15 cellular contexts compared by ENCODE assay signal in genomic region chr6:54428437-54428836, GRCh38.
A peak's percentile ranks its signal among the peaks of the same experiment; 100 is the strongest.
DNase-seq lines count a peak whose midpoint lies in the region; ATAC-seq and TF ChIP-seq lines count a peak whose summit lies in the region.
"Had no signal": no experiment of that assay in that cellular context is flagged by ENCODE, and none has a peak within 500 bp of the region (broad histone marks: within the 10 kb centered on the region; RNA-seq: fewer than 3 reads in every experiment).

No MANE protein-coding gene starts in this region.

- H3K27me3 ChIP-seq in esophagus muscularis mucosa = no peaks in the 10 kb centered on the region
- H3K27me3 ChIP-seq: heart left ventricle had no signal

- peak; percentile 74 for ATAC-seq in GM18519 (IDR thresholded peaks at IDR 0.05; ENCODE audit: low FRiP score, unreplicated experiment)
- ATAC-seq in GM21447 (IDR thresholded peaks at IDR 0.05; ENCODE audit: unreplicated experiment) = peak; percentile 81
- ATAC-seq in HG03039 (IDR thresholded peaks at IDR 0.05; ENCODE audit: unreplicated experiment) = peak; percentile 88
- no peak for ATAC-seq in WTC11
- ATAC-seq in activated T-cell treated with anti-CD3 and anti-CD28 coated beads, Interleukin-2, amount 50 U/mL, for 4 hours = no peak
- ATAC-seq: heart left ventricle, mucosa of descending colon had no signal

- CTCF ChIA-PET in WTC11 (lab: Charles Lee) = no interaction called here

- TF ChIP-seq CTCF in WTC11 (IDR thresholded peaks at IDR 0.05) (no peak), esophagus muscularis mucosa (IDR thresholded peaks at IDR 0.05) (no peak)

- no peaks in the 10 kb centered on the region for H3K9me3 ChIP-seq in esophagus muscularis mucosa
- H3K9me3 ChIP-seq: heart left ventricle, mucosa of descending colon had no signal

- DNase-seq in WTC11 (ENCODE audit: low spot score) (no peak), esophagus muscularis mucosa (ENCODE audit: extremely low spot score) (no peak), GDM1 (lab: John Stamatoyannopoulos, UW) (no peak)
- DNase-seq in stimulated activated CD4-positive, alpha-beta T cell treated with anti-CD3 and anti-CD28 coated beads, Interleukin-2, amount 100 ng/mL, for 48 hours = no peak
- DNase-seq in activated T-cell treated with anti-CD3 and anti-CD28 coated beads, Interleukin-2, amount 50 U/mL, for 4 hours = no peak
- DNase-seq: activated naive CD4-positive, alpha-beta T cell treated with anti-CD3 and anti-CD28 coated beads for 36 hours; cortex of kidney; heart left ventricle; mucosa of descending colon; stimulated activated CD8-positive, alpha-beta memory T cell treated with anti-CD3 and anti-CD28 coated beads, Interleukin-4, amount 100 ng/mL, for 48 hours had no signal

- no peaks in the 10 kb centered on the region for H3K36me3 ChIP-seq in esophagus muscularis mucosa
- H3K36me3 ChIP-seq: heart left ventricle had no signal

- TF ChIP-seq EP300 in esophagus muscularis mucosa (IDR thresholded peaks at IDR 0.05) = no peak

- H3K36me3 Mint-ChIP-seq in WTC11 = no peaks in the 10 kb centered on the region
- no peaks in the 10 kb centered on the region for H3K36me3 Mint-ChIP-seq in activated T-cell treated with anti-CD3 and anti-CD28 coated beads, Interleukin-2, amount 50 U/mL, for 4 hours (ENCODE audit: insufficient read depth)
- H3K36me3 Mint-ChIP-seq: CD14-positive monocyte had no signal

- no peak overlapping the region for H3K27ac Mint-ChIP-seq in WTC11
- H3K27ac Mint-ChIP-seq: activated naive CD4-positive, alpha-beta T cell treated with anti-CD3 and anti-CD28 coated beads for 36 hours; CD14-positive monocyte had no signal

- WGBS in esophagus muscularis mucosa = 90% methylated on average over 2 of the region's 2 CpGs

- H3K9me3 Mint-ChIP-seq in WTC11 = no peaks in the 10 kb centered on the region
- peaks cover 8% of the 10 kb centered on the region for H3K9me3 Mint-ChIP-seq in activated T-cell treated with anti-CD3 and anti-CD28 coated beads, Interleukin-2, amount 50 U/mL, for 4 hours

- no peaks in the 10 kb centered on the region for H3K4me1 ChIP-seq in esophagus muscularis mucosa
- H3K4me1 ChIP-seq: heart left ventricle had no signal

- no peak for TF ChIP-seq POLR2A in esophagus muscularis mucosa (IDR thresholded peaks at IDR 0.05; ENCODE audit: low read depth)

- H3K4me3 ChIP-seq in esophagus muscularis mucosa = no peak overlapping the region
- H3K4me3 ChIP-seq: heart left ventricle, mucosa of descending colon had no signal

- intact Hi-C loops in esophagus muscularis mucosa (cut with DNase I) = no loop called here

- no peaks in the 10 kb centered on the region for H3K4me1 Mint-ChIP-seq in WTC11
- H3K4me1 Mint-ChIP-seq in activated T-cell treated with anti-CD3 and anti-CD28 coated beads, Interleukin-2, amount 50 U/mL, for 4 hours (ENCODE audit: low read depth) = no peaks in the 10 kb centered on the region
- H3K4me1 Mint-ChIP-seq: CD14-positive monocyte had no signal

- POLR2A ChIA-PET in WTC11 (lab: Charles Lee) = no interaction called here

- no peak overlapping the region for H3K27ac ChIP-seq in esophagus muscularis mucosa (replicated peaks in 1 of 4)
- H3K27ac ChIP-seq: heart left ventricle, VCaP had no signal

- no peak overlapping the region for H3K4me3 Mint-ChIP-seq in WTC11
- no peak overlapping the region for H3K4me3 Mint-ChIP-seq in activated T-cell treated with anti-CD3 and anti-CD28 coated beads, Interleukin-2, amount 50 U/mL, for 4 hours
- H3K4me3 Mint-ChIP-seq: activated naive CD4-positive, alpha-beta T cell treated with anti-CD3 and anti-CD28 coated beads for 36 hours; CD14-positive monocyte had no signal

- no peaks in the 10 kb centered on the region for H3K27me3 Mint-ChIP-seq in WTC11 (ENCODE audit: low read depth)
- H3K27me3 Mint-ChIP-seq in activated T-cell treated with anti-CD3 and anti-CD28 coated beads, Interleukin-2, amount 50 U/mL, for 4 hours (ENCODE audit: low read depth) = no peaks in the 10 kb centered on the region

TF ChIP-seq in WTC11, 78 proteins besides CTCF, POLR2A, EP300 and RAD21:
- no peak for TF ChIP-seq ETV6 (CRISPR knock-in tag; IDR thresholded peaks at IDR 0.05)
- TF ChIP-seq USF1 (CRISPR knock-in tag; IDR thresholded peaks at IDR 0.05) = peak; percentile 42; the same call in 1 of the 2 replicates
- peak; percentile 59 for TF ChIP-seq USF2 (CRISPR knock-in tag; IDR thresholded peaks at IDR 0.05)
- TF ChIP-seq CREM (CRISPR knock-in tag; IDR thresholded peaks at IDR 0.05) = no peak

Comparison
In these comparisons a context has a peak if more than half of its experiments do, and no peak if none do; other contexts are left out.
1. ATAC-seq: peak in GM18519 (single experiment), GM21447 (single experiment) and HG03039 (single experiment); none in WTC11 (single experiment) and activated T-cell treated with anti-CD3 and anti-CD28 coated beads, Interleukin-2, amount 50 U/mL, for 4 hours (0 of 2).